ENCODE assay signal across 18 cellular contexts in genomic region chr7:28939367-28939766, GRCh38. TPM values are rescaled to one million over a fixed set of nuclear protein-coding genes. Genes with fewer than 3 reads are reported as not detected.
A peak's percentile ranks its signal among the peaks of the same experiment; 100 is the strongest.
DNase-seq lines count a peak whose midpoint lies in the region; ATAC-seq and TF ChIP-seq lines count a peak whose summit lies in the region.
"Had no signal": no experiment of that assay in that cellular context is flagged by ENCODE, and none has a peak within 500 bp of the region (broad histone marks: within the 10 kb centered on the region; RNA-seq: fewer than 3 reads in every experiment).

No MANE protein-coding gene starts in this region.

- H3K27me3 ChIP-seq in BE2C (no peaks in the 10 kb centered on the region), GM23338 (ENCODE audit: insufficient read depth) (no peaks in the 10 kb centered on the region), esophagus muscularis mucosa (peaks cover 0 to 47% (median 0%) of the 10 kb centered on the region in 4 donors), neural progenitor cell (no peaks in the 10 kb centered on the region)

- H3K4me3 Mint-ChIP-seq in GM23338 (no peak overlapping the region), neural progenitor cell (no peak overlapping the region)

- DNase-seq in BE2C (peak; percentile 64), GM23338 (ENCODE audit: low spot score) (no peak), esophagus muscularis mucosa (ENCODE audit: extremely low spot score) (peak; percentile 85), neural progenitor cell (ENCODE audit: low spot score) (no peak), OCI-M2 (lab: John Stamatoyannopoulos, UW; ENCODE audit: unreplicated experiment) (no peak), GM19240 (ENCODE audit: insufficient read length, low spot score) (no peak)
- DNase-seq: ACHN, AML-193, Caco-2, DMS153, KBM-7, NCI-H146, NCI-H2081 treated with DMSO at 0.1 percent for 48 hours, NCI-H2227 treated with DMSO at 0.1 percent for 48 hours, NCI-H524, PC-3 had no signal

- peak overlapping the region; percentile 4; the same call in 1 of the 2 replicates for H3K4me3 ChIP-seq in BE2C (ENCODE audit: low read depth, low read length)
- H3K4me3 ChIP-seq in GM23338, result no peak overlapping the region
- no peak overlapping the region for H3K4me3 ChIP-seq in esophagus muscularis mucosa
- no peak overlapping the region for H3K4me3 ChIP-seq in neural progenitor cell
- H3K4me3 ChIP-seq: SK-N-MC had no signal

- 75% methylated on average over 2 of the region's 5 CpGs for WGBS in esophagus muscularis mucosa

- no peak overlapping the region for H3K9ac ChIP-seq in neural progenitor cell

- H3K27ac Mint-ChIP-seq in GM23338, result no peak overlapping the region
- peak overlapping the region; percentile 59 for H3K27ac Mint-ChIP-seq in neural progenitor cell

- H3K9me3 Mint-ChIP-seq in GM23338 (peaks cover 4% of the 10 kb centered on the region; the same call in 1 of the 3 replicates), neural progenitor cell (peaks cover 10% of the 10 kb centered on the region)

- H3K4me1 ChIP-seq in BE2C (peaks cover 30% of the 10 kb centered on the region), GM23338 (ENCODE audit: insufficient read depth) (no peaks in the 10 kb centered on the region; the same call in 1 of the 2 replicates), esophagus muscularis mucosa (peaks cover 0 to 6% (median 0%) of the 10 kb centered on the region in 4 donors), neural progenitor cell (no peaks in the 10 kb centered on the region)

- intact Hi-C loops in esophagus muscularis mucosa (cut with DNase I), result no loop called here

- TF ChIP-seq POLR2A in esophagus muscularis mucosa (IDR thresholded peaks at IDR 0.05; ENCODE audit: low read depth), result no peak

- no peak overlapping the region for H3K27ac ChIP-seq in GM23338 (ENCODE audit: low read depth)
- H3K27ac ChIP-seq in esophagus muscularis mucosa (replicated peaks in 1 of 4), result no peak overlapping the region
- no peak overlapping the region for H3K27ac ChIP-seq in neural progenitor cell
- H3K27ac ChIP-seq: SK-N-MC had no signal

- H3F3A ChIP-seq in GM23338 (replicated peaks; ENCODE audit: low read depth), result no peaks in the 10 kb centered on the region
- H3F3A ChIP-seq in neural progenitor cell (ENCODE audit: low read depth), result no peaks in the 10 kb centered on the region

- H3K27me3 Mint-ChIP-seq in GM23338 (ENCODE audit: insufficient read depth, low read depth, poor library complexity), result peaks cover 5% of the 10 kb centered on the region
- H3K27me3 Mint-ChIP-seq in neural progenitor cell (ENCODE audit: insufficient read depth, low read depth), result peaks cover 6% of the 10 kb centered on the region

- no peaks in the 10 kb centered on the region for H3K9me3 ChIP-seq in BE2C
- H3K9me3 ChIP-seq in esophagus muscularis mucosa, result no peaks in the 10 kb centered on the region
- H3K9me3 ChIP-seq in neural progenitor cell (ENCODE audit: low read depth), result no peaks in the 10 kb centered on the region
- H3K9me3 ChIP-seq: Caco-2 had no signal

- H3K9me2 ChIP-seq in GM23338 (ENCODE audit: insufficient read depth), result 0 out of 2 replicates have a peak, but pooled peaks cover 8% of the 10 kb centered on the region

- H3K36me3 Mint-ChIP-seq in GM23338 (ENCODE audit: low read depth), result no peaks in the 10 kb centered on the region
- no peaks in the 10 kb centered on the region for H3K36me3 Mint-ChIP-seq in neural progenitor cell

- H3K4me1 Mint-ChIP-seq in GM23338 (peaks cover 15% of the 10 kb centered on the region; the same call in 2 of the 3 replicates), neural progenitor cell (peaks cover 51% of the 10 kb centered on the region)

- TF ChIP-seq CTCF in BE2C (IDR thresholded peaks at IDR 0.05; ENCODE audit: low read depth, low read length) (no peak), GM23338 (conservative IDR thresholded peaks at IDR 0.05; ENCODE audit: low read depth in 2 of 2) (no peak), esophagus muscularis mucosa (IDR thresholded peaks at IDR 0.05) (no peak), neural progenitor cell (IDR thresholded peaks at IDR 0.05) (no peak)

- H3K79me2 ChIP-seq in GM23338 (replicated peaks; ENCODE audit: insufficient read depth), result no peaks in the 10 kb centered on the region
- H3K79me2 ChIP-seq in neural progenitor cell (ENCODE audit: low read depth), result no peaks in the 10 kb centered on the region

- ATAC-seq in GM23338 (no peak), GM18870 (IDR thresholded peaks at IDR 0.05; ENCODE audit: unreplicated experiment) (no peak)
- ATAC-seq: PC-3 had no signal

- no peak overlapping the region for H3K4me2 ChIP-seq in GM23338
- H3K4me2 ChIP-seq in neural progenitor cell, result no peak overlapping the region

- TF ChIP-seq EP300 in esophagus muscularis mucosa (IDR thresholded peaks at IDR 0.05), result no peak

- H3K36me3 ChIP-seq in BE2C, result no peaks in the 10 kb centered on the region
- no peaks in the 10 kb centered on the region for H3K36me3 ChIP-seq in GM23338 (ENCODE audit: insufficient read depth)
- H3K36me3 ChIP-seq in esophagus muscularis mucosa, result no peaks in the 10 kb centered on the region
- H3K36me3 ChIP-seq in neural progenitor cell, result no peaks in the 10 kb centered on the region

- H2AFZ ChIP-seq in GM23338 (peak overlapping the region; percentile 61; the same call in 1 of the 2 replicates), neural progenitor cell (replicated peaks) (no peak overlapping the region)

- H4K20me1 ChIP-seq in GM23338 (replicated peaks; ENCODE audit: insufficient read depth) (no peaks in the 10 kb centered on the region), neural progenitor cell (ENCODE audit: low read depth) (no peaks in the 10 kb centered on the region)

TF ChIP-seq in GM23338, 12 proteins besides CTCF, POLR2A, EP300 and RAD21:
- TF ChIP-seq REST (IDR thresholded peaks at IDR 0.05; ENCODE audit: unreplicated experiment) (no peak), ZNF114 (CRISPR knock-in tag; IDR thresholded peaks at IDR 0.05) (no peak), STAT1 (IDR thresholded peaks at IDR 0.05; ENCODE audit: unreplicated experiment) (no peak), EZH2 (IDR thresholded peaks at IDR 0.05; ENCODE audit: low read depth, unreplicated experiment) (no peak)
TF ChIP-seq in GM23338: peak in this region for 0.

RNA-seq across cellular contexts. Expression of gene TRIL, which starts 18.8 kb away (rescaled TPM):
- polyA plus RNA-seq in BE2C (2012; ENCODE audit: insufficient read depth, insufficient read length, low read depth), result 0.40 TPM
- total RNA-seq in GM23338 (2014; rRNA removed; shearing (Covaris generic)), result 4.5 and 5.1 TPM in 2 replicates
- polyA plus RNA-seq in GM23338 (2016; fragmentation: Nextera tagmentation; extraction: Ambion mirVana), result 0.95 and 1.2 TPM in 2 replicates
- total RNA-seq in esophagus muscularis mucosa (1 to 10 TPM; 1.3 to 9.4 (median 5.5) TPM), neural progenitor cell (ENCODE audit: low replicate concordance) (8.5 and 14.3 TPM in 2 replicates)

Comparison
In these comparisons a context has a peak if more than half of its experiments do, and no peak if none do; other contexts are left out.
1. DNase-seq: peak in BE2C (single experiment) and esophagus muscularis mucosa (single experiment); none in GM23338 (single experiment), neural progenitor cell (single experiment), OCI-M2 (single experiment) and GM19240 (single experiment).